Comparison of ENCODE assay signal across 8 cellular contexts in the genomic region with DNA sequence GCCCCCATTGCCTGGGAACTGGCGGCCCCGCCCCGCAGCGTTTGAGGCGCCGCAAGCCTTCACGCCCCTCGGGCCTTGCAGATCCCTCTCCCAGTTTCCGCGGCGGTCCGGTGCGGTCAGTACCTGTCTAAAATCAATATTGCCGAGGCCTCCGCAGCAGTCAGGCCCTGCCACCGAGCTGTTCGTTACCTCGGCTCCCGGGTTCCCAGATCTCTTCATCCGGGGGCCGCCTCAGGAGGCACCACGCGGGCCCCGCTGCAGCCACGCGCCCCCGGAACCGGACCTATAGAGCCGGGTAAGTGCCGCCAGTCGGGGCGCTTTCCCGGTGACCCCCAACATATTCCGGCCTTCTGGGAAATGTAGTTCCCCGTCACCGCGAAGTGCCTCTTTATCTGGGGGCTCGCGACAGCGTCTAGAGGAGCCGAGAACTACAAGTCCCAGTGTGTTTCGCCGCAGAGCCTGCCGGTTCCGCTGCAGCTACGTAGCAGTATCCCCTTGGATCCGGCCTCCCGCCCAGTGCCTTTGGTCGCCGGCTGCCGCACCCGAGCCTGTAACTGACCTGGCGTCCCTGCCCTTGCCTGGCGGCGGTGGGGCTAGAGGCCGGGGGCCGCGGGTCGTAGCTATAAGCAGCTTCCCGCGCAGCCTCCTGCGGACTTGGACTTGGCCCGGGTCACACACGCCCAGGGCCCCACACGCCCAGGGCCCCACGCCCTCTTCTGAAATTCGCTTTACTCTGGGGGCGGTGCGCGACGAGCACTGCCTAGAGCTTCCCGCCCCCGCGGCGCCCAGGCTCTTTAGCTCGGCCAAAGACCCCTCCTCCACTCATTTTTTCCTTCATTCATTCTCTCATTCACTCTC. TPM values are rescaled to one million over a fixed set of nuclear protein-coding genes. Genes with fewer than 3 reads are reported as not detected.
A peak's percentile ranks its signal among the peaks of the same experiment; 100 is the strongest.
DNase-seq lines count a peak whose midpoint lies in the region; ATAC-seq, FAIRE-seq and TF ChIP-seq lines count a peak whose summit lies in the region.

A gene with protein sequence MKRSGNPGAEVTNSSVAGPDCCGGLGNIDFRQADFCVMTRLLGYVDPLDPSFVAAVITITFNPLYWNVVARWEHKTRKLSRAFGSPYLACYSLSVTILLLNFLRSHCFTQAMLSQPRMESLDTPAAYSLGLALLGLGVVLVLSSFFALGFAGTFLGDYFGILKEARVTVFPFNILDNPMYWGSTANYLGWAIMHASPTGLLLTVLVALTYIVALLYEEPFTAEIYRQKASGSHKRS (minus strand): TSS at position 301 of the 858 bp plus-strand sequence. CDS start 82 bp downstream, at position 219.

- CTCF ChIA-PET in AG04449 (lab: Yijun Ruan, JAX) = interaction anchor here (1.0 to 6.7 kb wide), 10 partner anchors 11 to 237 kb away, joined by 3 to 42 read pairs (median 6); a partner anchor contains a TSS

- DNase-seq in AG04449 (ENCODE audit: low read depth, low spot score) = peak; percentile 94
- peak; percentile 93 for DNase-seq in NCI-H2227 treated with DMSO at 0.1 percent for 48 hours (lab: John Stamatoyannopoulos, UW)
- DNase-seq in bronchial epithelial cell (ENCODE audit: low read depth) = peak; percentile 95
- peak; percentile 96 for DNase-seq in iPS-NIHi7 (ENCODE audit: extremely low spot score)
- peak; percentile 96 for DNase-seq in smooth muscle cell (lab: John Stamatoyannopoulos, UW; ENCODE audit: unreplicated experiment)

- H3K36me3 ChIP-seq in bronchial epithelial cell (ENCODE audit: control insufficient read depth, insufficient read depth, low read length) = peaks cover 1% of the 10 kb centered on the region
- H3K36me3 ChIP-seq in smooth muscle cell (ENCODE audit: low read depth) = no peaks in the 10 kb centered on the region

- TF ChIP-seq CTCF in AG04449 (IDR thresholded peaks at IDR 0.05; ENCODE audit: insufficient read depth, low read length, missing control alignments) (no peak), WI38 (IDR thresholded peaks at IDR 0.05; ENCODE audit: low read depth, low read length) (no peak), bronchial epithelial cell (IDR thresholded peaks at IDR 0.05; ENCODE audit: insufficient read depth, low read length, severe bottlenecking) (no peak), smooth muscle cell (IDR thresholded peaks at IDR 0.05; ENCODE audit: borderline replicate concordance, insufficient read depth, poor library complexity, severe bottlenecking) (no peak)

- H2AFZ ChIP-seq in smooth muscle cell (ENCODE audit: low read depth) = peak within 1 kb of the TSS; percentile 89

- POLR2A ChIA-PET in AG04449 (lab: Yijun Ruan, JAX) = interaction anchor here (0.8 to 1.0 kb wide), 2 partner anchors 79 to 95 kb away, joined by 4 to 5 read pairs; a partner anchor contains a TSS

- peaks cover 7% of the 10 kb centered on the region for H3F3A ChIP-seq in smooth muscle cell (ENCODE audit: low read depth)

- H4K20me1 ChIP-seq in smooth muscle cell (ENCODE audit: low read depth) = no peaks in the 10 kb centered on the region

- peak within 1 kb of the TSS; percentile 85 for H3K4me3 ChIP-seq in AG04449 (ENCODE audit: low read depth, low read length)
- peak within 1 kb of the TSS; percentile 87 for H3K4me3 ChIP-seq in WI38 (ENCODE audit: low read depth, low read length)
- H3K4me3 ChIP-seq in bronchial epithelial cell (ENCODE audit: low read depth, low read length) = peak within 1 kb of the TSS; percentile 65
- peak within 1 kb of the TSS; percentile 71 for H3K4me3 ChIP-seq in smooth muscle cell

- H3K27me3 ChIP-seq in bronchial epithelial cell (ENCODE audit: control insufficient read depth, insufficient read depth, low read length) = no peaks in the 10 kb centered on the region
- no peaks in the 10 kb centered on the region for H3K27me3 ChIP-seq in smooth muscle cell (ENCODE audit: low read depth)

- WGBS in smooth muscle cell (ENCODE audit: low lambda C conversion rate) = 2% methylated on average over 69 of the region's 76 CpGs

- peak within 1 kb of the TSS; percentile 80 for H3K9ac ChIP-seq in smooth muscle cell (ENCODE audit: low read depth)

- peak within 1 kb of the TSS; percentile 89 for H3K4me2 ChIP-seq in smooth muscle cell

- ATAC-seq in GM18907 (IDR thresholded peaks at IDR 0.05; ENCODE audit: unreplicated experiment) = peak; percentile 94
- peak; percentile 94 for ATAC-seq in HG03159 (IDR thresholded peaks at IDR 0.05; ENCODE audit: unreplicated experiment)

- no peaks in the 10 kb centered on the region for H3K9me3 ChIP-seq in smooth muscle cell (replicated peaks; ENCODE audit: low read depth)

- H3K79me2 ChIP-seq in smooth muscle cell (ENCODE audit: low read depth) = peaks cover 33% of the 10 kb centered on the region

- H3K27ac ChIP-seq in smooth muscle cell (ENCODE audit: low read depth) = peak within 1 kb of the TSS; percentile 74

- FAIRE-seq in bronchial epithelial cell (lab: Jason Lieb, UNC) = no peak

- H3K4me1 ChIP-seq in smooth muscle cell (ENCODE audit: low read depth) = peaks cover 4% of the 10 kb centered on the region

RNA-seq across cellular contexts. Expression of the gene that starts here (rescaled TPM):
- 23.4 and 35.1 TPM in 2 replicates for total RNA-seq in bronchial epithelial cell
- 39.0 and 43.8 TPM in 2 replicates for total RNA-seq in smooth muscle cell
- polyA plus RNA-seq in smooth muscle cell = 69.4 and 69.9 TPM in 2 replicates

Comparison
In these comparisons a context has a peak if more than half of its experiments do, and no peak if none do; other contexts are left out.
1. Peak in every context shown above with its lines: DNase-seq, ATAC-seq, H3K4me3 ChIP-seq and H3K27ac ChIP-seq.